ENCODE assay signal across 1 cellular context in genomic region chr1:44297695-44298400, GRCh38.
TF ChIP-seq lines count a peak whose summit lies in the region.

No MANE protein-coding gene starts in this region.

TF ChIP-seq in HepG2, 621 proteins besides CTCF, POLR2A, EP300 and RAD21 (continued from another document and continues in another):
- TF ChIP-seq SOX13 (IDR thresholded peaks at IDR 0.05) (no peak), SOX13 (CRISPR knock-in tag; conservative IDR thresholded peaks at IDR 0.05 in 1 of 2, IDR thresholded peaks at IDR 0.05 in 1 of 2) (peak in 1 of 2 experiments; percentile 48; a peak in 1 of 4 replicates), POLR2G (IDR thresholded peaks at IDR 0.05; ENCODE audit: low read depth, low read length) (no peak), CBX2 (IDR thresholded peaks at IDR 0.05; ENCODE audit: low read depth, low read length) (no peak), CBX2 (CRISPR knock-in tag; IDR thresholded peaks at IDR 0.05; ENCODE audit: low read depth) (no peak), ZSCAN12 (CRISPR knock-in tag; IDR thresholded peaks at IDR 0.05) (no peak), ZNF331 (CRISPR knock-in tag; IDR thresholded peaks at IDR 0.05) (peak; percentile 78; the same call in 1 of the 2 replicates), SIX1 (CRISPR knock-in tag; IDR thresholded peaks at IDR 0.05; ENCODE audit: borderline replicate concordance) (no peak), THAP8 (CRISPR knock-in tag; IDR thresholded peaks at IDR 0.05; ENCODE audit: borderline replicate concordance) (no peak), KAT2B (IDR thresholded peaks at IDR 0.05; ENCODE audit: borderline replicate concordance, low read depth, low read length) (no peak), NR3C1 (CRISPR knock-in tag; IDR thresholded peaks at IDR 0.05) (no peak), JUND (CRISPR knock-in tag; IDR thresholded peaks at IDR 0.05) (no peak), ZNF780A (CRISPR knock-in tag; IDR thresholded peaks at IDR 0.05) (no peak), U2AF1 (optimal IDR thresholded peaks at IDR 0.05; ENCODE audit: low read depth, low read length) (no peak), REST (IDR thresholded peaks at IDR 0.05; ENCODE audit: borderline replicate concordance in 1 of 2, low read depth in 1 of 2, low read length in 2 of 2) (no peak), ZNF503 (CRISPR knock-in tag; IDR thresholded peaks at IDR 0.05) (no peak), ZNF224 (CRISPR knock-in tag; IDR thresholded peaks at IDR 0.05) (no peak), ZNF816 (CRISPR knock-in tag; IDR thresholded peaks at IDR 0.05; ENCODE audit: borderline replicate concordance) (no peak), SNAI1 (CRISPR knock-in tag; IDR thresholded peaks at IDR 0.05; ENCODE audit: borderline replicate concordance) (no peak), DR1 (CRISPR knock-in tag; IDR thresholded peaks at IDR 0.05) (no peak), KDM6A (CRISPR knock-in tag; IDR thresholded peaks at IDR 0.05; ENCODE audit: low read depth) (peak; percentile 39; the same call in 1 of the 2 replicates), ZNF44 (CRISPR knock-in tag; IDR thresholded peaks at IDR 0.05) (no peak), ZNF878 (CRISPR knock-in tag; IDR thresholded peaks at IDR 0.05) (peak; percentile 45; the same call in 1 of the 2 replicates), MIER2 (CRISPR knock-in tag; IDR thresholded peaks at IDR 0.05) (no peak), SMAD3 (CRISPR knock-in tag; IDR thresholded peaks at IDR 0.05) (peak; percentile 64; the same call in 1 of the 2 replicates), ZNF660 (CRISPR knock-in tag; IDR thresholded peaks at IDR 0.05; ENCODE audit: borderline replicate concordance, low read depth) (no peak), ARID5B (CRISPR knock-in tag; IDR thresholded peaks at IDR 0.05) (peak; percentile 80), ZNF138 (CRISPR knock-in tag; IDR thresholded peaks at IDR 0.05; ENCODE audit: low read depth) (no peak), GABPB1 (CRISPR knock-in tag; IDR thresholded peaks at IDR 0.05) (no peak), RBM22 (optimal IDR thresholded peaks at IDR 0.05; ENCODE audit: low read length) (no peak), ZNF550 (CRISPR knock-in tag; IDR thresholded peaks at IDR 0.05; ENCODE audit: borderline replicate concordance) (no peak), SYNCRIP (IDR thresholded peaks at IDR 0.05; ENCODE audit: insufficient read depth, low read depth, low read length) (no peak), SIN3B (IDR thresholded peaks at IDR 0.05; ENCODE audit: low read length) (no peak), ESRRA (CRISPR knock-in tag; IDR thresholded peaks at IDR 0.05; ENCODE audit: low read depth) (no peak), ZBTB34 (CRISPR knock-in tag; IDR thresholded peaks at IDR 0.05) (no peak), NFKBIZ (CRISPR knock-in tag; IDR thresholded peaks at IDR 0.05) (no peak), PHF8 (CRISPR knock-in tag; IDR thresholded peaks at IDR 0.05) (no peak)
- TF ChIP-seq, protein P1, sequence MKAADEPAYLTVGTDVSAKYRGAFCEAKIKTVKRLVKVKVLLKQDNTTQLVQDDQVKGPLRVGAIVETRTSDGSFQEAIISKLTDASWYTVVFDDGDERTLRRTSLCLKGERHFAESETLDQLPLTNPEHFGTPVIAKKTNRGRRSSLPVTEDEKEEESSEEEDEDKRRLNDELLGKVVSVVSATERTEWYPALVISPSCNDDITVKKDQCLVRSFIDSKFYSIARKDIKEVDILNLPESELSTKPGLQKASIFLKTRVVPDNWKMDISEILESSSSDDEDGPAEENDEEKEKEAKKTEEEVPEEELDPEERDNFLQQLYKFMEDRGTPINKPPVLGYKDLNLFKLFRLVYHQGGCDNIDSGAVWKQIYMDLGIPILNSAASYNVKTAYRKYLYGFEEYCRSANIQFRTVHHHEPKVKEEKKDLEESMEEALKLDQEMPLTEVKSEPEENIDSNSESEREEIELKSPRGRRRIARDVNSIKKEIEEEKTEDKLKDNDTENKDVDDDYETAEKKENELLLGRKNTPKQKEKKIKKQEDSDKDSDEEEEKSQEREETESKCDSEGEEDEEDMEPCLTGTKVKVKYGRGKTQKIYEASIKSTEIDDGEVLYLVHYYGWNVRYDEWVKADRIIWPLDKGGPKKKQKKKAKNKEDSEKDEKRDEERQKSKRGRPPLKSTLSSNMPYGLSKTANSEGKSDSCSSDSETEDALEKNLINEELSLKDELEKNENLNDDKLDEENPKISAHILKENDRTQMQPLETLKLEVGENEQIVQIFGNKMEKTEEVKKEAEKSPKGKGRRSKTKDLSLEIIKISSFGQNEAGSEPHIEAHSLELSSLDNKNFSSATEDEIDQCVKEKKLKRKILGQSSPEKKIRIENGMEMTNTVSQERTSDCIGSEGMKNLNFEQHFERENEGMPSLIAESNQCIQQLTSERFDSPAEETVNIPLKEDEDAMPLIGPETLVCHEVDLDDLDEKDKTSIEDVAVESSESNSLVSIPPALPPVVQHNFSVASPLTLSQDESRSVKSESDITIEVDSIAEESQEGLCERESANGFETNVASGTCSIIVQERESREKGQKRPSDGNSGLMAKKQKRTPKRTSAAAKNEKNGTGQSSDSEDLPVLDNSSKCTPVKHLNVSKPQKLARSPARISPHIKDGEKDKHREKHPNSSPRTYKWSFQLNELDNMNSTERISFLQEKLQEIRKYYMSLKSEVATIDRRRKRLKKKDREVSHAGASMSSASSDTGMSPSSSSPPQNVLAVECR (CRISPR knock-in tag; IDR thresholded peaks at IDR 0.05; ENCODE audit: borderline replicate concordance): peak; percentile 51; the same call in 1 of the 2 replicates
- TF ChIP-seq, protein P2, sequence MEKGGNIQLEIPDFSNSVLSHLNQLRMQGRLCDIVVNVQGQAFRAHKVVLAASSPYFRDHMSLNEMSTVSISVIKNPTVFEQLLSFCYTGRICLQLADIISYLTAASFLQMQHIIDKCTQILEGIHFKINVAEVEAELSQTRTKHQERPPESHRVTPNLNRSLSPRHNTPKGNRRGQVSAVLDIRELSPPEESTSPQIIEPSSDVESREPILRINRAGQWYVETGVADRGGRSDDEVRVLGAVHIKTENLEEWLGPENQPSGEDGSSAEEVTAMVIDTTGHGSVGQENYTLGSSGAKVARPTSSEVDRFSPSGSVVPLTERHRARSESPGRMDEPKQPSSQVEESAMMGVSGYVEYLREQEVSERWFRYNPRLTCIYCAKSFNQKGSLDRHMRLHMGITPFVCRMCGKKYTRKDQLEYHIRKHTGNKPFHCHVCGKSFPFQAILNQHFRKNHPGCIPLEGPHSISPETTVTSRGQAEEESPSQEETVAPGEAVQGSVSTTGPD (CRISPR knock-in tag; IDR thresholded peaks at IDR 0.05): no peak
- TF ChIP-seq, protein P3, sequence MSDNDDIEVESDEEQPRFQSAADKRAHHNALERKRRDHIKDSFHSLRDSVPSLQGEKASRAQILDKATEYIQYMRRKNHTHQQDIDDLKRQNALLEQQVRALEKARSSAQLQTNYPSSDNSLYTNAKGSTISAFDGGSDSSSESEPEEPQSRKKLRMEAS (IDR thresholded peaks at IDR 0.05): peak; percentile 59; the same call in 1 of the 2 replicates
- TF ChIP-seq, protein P4, sequence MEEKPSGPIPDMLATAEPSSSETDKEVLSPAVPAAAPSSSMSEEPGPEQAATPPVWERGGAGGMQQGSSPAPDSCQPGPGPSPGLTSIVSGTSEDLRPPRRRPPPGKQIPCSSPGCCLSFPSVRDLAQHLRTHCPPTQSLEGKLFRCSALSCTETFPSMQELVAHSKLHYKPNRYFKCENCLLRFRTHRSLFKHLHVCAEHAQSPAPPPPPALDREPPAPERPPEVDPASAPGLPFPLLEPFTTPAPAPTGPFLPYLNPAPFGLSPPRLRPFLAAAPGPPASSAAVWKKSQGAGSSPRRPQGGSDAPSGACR (CRISPR knock-in tag; IDR thresholded peaks at IDR 0.05): no peak
- TF ChIP-seq, protein P5, sequence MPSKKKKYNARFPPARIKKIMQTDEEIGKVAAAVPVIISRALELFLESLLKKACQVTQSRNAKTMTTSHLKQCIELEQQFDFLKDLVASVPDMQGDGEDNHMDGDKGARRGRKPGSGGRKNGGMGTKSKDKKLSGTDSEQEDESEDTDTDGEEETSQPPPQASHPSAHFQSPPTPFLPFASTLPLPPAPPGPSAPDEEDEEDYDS (CRISPR knock-in tag; IDR thresholded peaks at IDR 0.05): no peak; the same call in 1 of the 2 replicates
- TF ChIP-seq, protein P6, sequence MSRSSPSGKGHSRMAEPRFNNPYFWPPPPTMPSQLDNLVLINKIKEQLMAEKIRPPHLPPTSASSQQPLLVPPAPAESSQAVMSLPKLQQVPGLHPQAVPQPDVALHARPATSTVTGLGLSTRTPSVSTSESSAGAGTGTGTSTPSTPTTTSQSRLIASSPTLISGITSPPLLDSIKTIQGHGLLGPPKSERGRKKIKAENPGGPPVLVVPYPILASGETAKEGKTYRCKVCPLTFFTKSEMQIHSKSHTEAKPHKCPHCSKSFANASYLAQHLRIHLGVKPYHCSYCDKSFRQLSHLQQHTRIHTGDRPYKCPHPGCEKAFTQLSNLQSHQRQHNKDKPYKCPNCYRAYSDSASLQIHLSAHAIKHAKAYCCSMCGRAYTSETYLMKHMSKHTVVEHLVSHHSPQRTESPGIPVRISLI (CRISPR knock-in tag; IDR thresholded peaks at IDR 0.05; ENCODE audit: borderline replicate concordance): no peak
